In the genomic region with DNA sequence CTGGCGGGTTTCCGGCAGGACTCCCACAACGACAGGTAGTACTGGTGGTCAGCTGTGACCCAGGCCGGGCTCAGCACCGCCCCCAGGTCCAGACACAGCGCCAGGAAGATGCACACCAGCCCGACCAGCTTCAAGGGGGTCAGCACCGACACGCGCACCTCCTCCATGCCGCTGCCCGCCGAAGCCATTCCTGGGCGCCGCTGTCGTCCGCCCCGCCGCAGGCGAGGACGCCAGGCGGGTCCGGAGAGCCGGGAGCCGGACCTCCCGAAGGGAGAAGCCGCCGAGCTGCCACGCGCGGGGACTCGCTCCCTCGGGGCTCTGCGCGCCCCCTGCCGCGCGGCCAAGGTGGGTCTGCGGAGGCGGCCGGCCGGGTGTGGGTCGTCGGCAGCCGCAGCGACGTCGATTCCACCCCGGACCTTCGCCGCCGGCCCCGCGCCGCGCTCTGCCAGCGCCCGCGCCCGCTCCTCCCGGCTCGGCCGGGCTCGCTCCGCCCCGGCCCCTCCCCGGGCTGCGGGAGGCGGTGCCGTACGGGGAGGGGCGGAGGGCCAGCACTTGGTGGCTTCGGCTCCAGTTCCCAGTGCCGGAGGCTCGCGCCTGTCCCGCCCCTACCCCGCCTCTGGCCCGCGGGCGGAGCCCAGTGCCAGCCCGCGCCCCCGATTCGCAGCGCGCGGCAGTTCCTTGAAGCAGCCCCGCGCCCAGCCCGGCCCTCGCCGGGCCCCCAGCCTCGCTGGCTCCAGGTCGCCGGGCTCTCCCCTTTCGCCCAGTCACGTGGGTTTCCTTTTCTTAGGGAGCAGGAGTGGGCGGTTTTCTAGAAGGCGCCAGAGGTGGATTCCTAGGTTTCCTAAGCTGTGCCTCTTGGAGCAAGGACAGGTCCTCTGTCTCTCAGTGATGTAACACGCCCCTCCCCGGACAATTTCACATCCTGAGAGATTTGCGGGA, we compare ENCODE assay signal across 8 cellular contexts. TPM values are rescaled to one million over a fixed set of nuclear protein-coding genes. Genes with fewer than 3 reads are reported as not detected.
DNase-seq lines count a peak whose midpoint lies in the region; ATAC-seq and TF ChIP-seq lines count a peak whose summit lies in the region.

A gene (minus strand): TSS at position 444 of the 939 bp plus-strand sequence. CDS start 256 bp downstream, at position 188.

- H3K27ac ChIP-seq in colonic mucosa (peak within 1 kb of the TSS; percentile 22), stomach (peak within 1 kb of the TSS; percentile 71 to 86 (median 79))

- H3K27me3 Mint-ChIP-seq in activated CD8-positive, alpha-beta memory T cell treated with anti-CD3 and anti-CD28 coated beads, Interleukin-2, amount 10 ng/mL, durations not matched to agents 7 days and 5 days: peaks cover 15% of the 10 kb centered on the region

- H3K4me1 ChIP-seq in colonic mucosa (no peaks in the 10 kb centered on the region), stomach (no peaks in the 10 kb centered on the region)

- H3K4me3 ChIP-seq in colonic mucosa: peak within 1 kb of the TSS; percentile 37
- peak within 1 kb of the TSS; percentile 55 to 59 (median 57) for H3K4me3 ChIP-seq in stomach

- H3K9me3 Mint-ChIP-seq in activated CD8-positive, alpha-beta memory T cell treated with anti-CD3 and anti-CD28 coated beads, Interleukin-2, amount 10 ng/mL, durations not matched to agents 7 days and 5 days (ENCODE audit: low read depth): no peaks in the 10 kb centered on the region

- H3K9me3 ChIP-seq in colonic mucosa (no peaks in the 10 kb centered on the region), stomach (no peaks in the 10 kb centered on the region)

- TF ChIP-seq EP300 in stomach (IDR thresholded peaks at IDR 0.05): no peak

- DNase-seq in activated CD8-positive, alpha-beta memory T cell treated with anti-CD3 and anti-CD28 coated beads, Interleukin-2, amount 10 ng/mL, durations not matched to agents 7 days and 5 days: no peak
- no peak for DNase-seq in activated CD8-positive, alpha-beta memory T cell treated with anti-CD3 and anti-CD28 coated beads, Interleukin-2, amount 50 U/mL, for 48 hours
- peak; percentile 12 to 72 for DNase-seq in NCI-H526 (lab: John Stamatoyannopoulos, UW)
- peak; percentile 61 for DNase-seq in colonic mucosa
- peak; percentile 81 for DNase-seq in kidney tubule cell (ENCODE audit: low spot score)
- peak; percentile 71 for DNase-seq in stomach
- no peak for DNase-seq in activated CD4-positive, alpha-beta T cell treated with anti-CD3 and anti-CD28 coated beads for 4 hours

- no peak for ATAC-seq in activated CD8-positive, alpha-beta memory T cell treated with anti-CD3 and anti-CD28 coated beads, Interleukin-2, amount 10 ng/mL, durations not matched to agents 7 days and 5 days
- no peak for ATAC-seq in HG03095 (IDR thresholded peaks at IDR 0.05; ENCODE audit: unreplicated experiment)

- H3K36me3 Mint-ChIP-seq in activated CD8-positive, alpha-beta memory T cell treated with anti-CD3 and anti-CD28 coated beads, Interleukin-2, amount 10 ng/mL, durations not matched to agents 7 days and 5 days: peaks cover 2% of the 10 kb centered on the region

- peaks cover 4% of the 10 kb centered on the region for H3K27me3 ChIP-seq in colonic mucosa
- peaks cover 0 to 8% (median 5%) of the 10 kb centered on the region in 3 donors for H3K27me3 ChIP-seq in stomach

- peak within 1 kb of the TSS; percentile 30 to 66 for H3K9ac ChIP-seq in colonic mucosa (ENCODE audit: low read depth in 2 of 2, low read length in 2 of 2)

- H3K4me1 Mint-ChIP-seq in activated CD8-positive, alpha-beta memory T cell treated with anti-CD3 and anti-CD28 coated beads, Interleukin-2, amount 10 ng/mL, durations not matched to agents 7 days and 5 days: peaks cover 3% of the 10 kb centered on the region

- no peak within 1 kb of the TSS for H3K4me3 Mint-ChIP-seq in activated CD8-positive, alpha-beta memory T cell treated with anti-CD3 and anti-CD28 coated beads, Interleukin-2, amount 10 ng/mL, durations not matched to agents 7 days and 5 days

- 0 to 40% (median 5%) methylated on average over 23 to 91 of the region's 103 CpGs for WGBS in stomach, 5 donors

- no peak for TF ChIP-seq POLR2A in stomach (IDR thresholded peaks at IDR 0.05)

- H3K36me3 ChIP-seq in colonic mucosa (no peaks in the 10 kb centered on the region), stomach (no peaks in the 10 kb centered on the region)

- intact Hi-C loops in colonic mucosa (cut with DNase I): no loop called here
- intact Hi-C loops in stomach (cut with DNase I; ENCODE audit: low total_unique reads): no loop called here

- TF ChIP-seq CTCF in colonic mucosa (IDR thresholded peaks at IDR 0.05) (no peak), stomach (IDR thresholded peaks at IDR 0.05) (no peak)

- H3K27ac Mint-ChIP-seq in activated CD8-positive, alpha-beta memory T cell treated with anti-CD3 and anti-CD28 coated beads, Interleukin-2, amount 10 ng/mL, durations not matched to agents 7 days and 5 days: peak within 1 kb of the TSS; percentile 62

- CTCF ChIA-PET in activated CD8-positive, alpha-beta memory T cell treated with anti-CD3 and anti-CD28 coated beads, Interleukin-2, amount 10 ng/mL, durations not matched to agents 7 days and 5 days (lab: Charles Lee): no interaction called here

RNA-seq across cellular contexts. Expression of the gene that starts here (rescaled TPM):
- total RNA-seq in activated CD8-positive, alpha-beta memory T cell treated with anti-CD3 and anti-CD28 coated beads, Interleukin-2, amount 10 ng/mL, durations not matched to agents 7 days and 5 days: not detected
- total RNA-seq in colonic mucosa (1 to 10 TPM; 2.9 to 8.9 TPM), stomach (10 to 100 TPM in 4 of 5 donors, 1 to 10 TPM in 1; 9.6 to 49.2 (median 23.9) TPM)
- 10 to 100 TPM in 1 of 3 donors, 1 to 10 TPM in 2; 5.2 to 10.1 (median 9.9) TPM for polyA plus RNA-seq in stomach

Comparison
In these comparisons a context has a peak if more than half of its experiments do, and no peak if none do; other contexts are left out.
1. DNase-seq: peak in NCI-H526 (2 of 2), colonic mucosa (single experiment), kidney tubule cell (single experiment) and stomach (single experiment); none in activated CD8-positive, alpha-beta memory T cell treated with anti-CD3 and anti-CD28 coated beads, Interleukin-2, amount 10 ng/mL, durations not matched to agents 7 days and 5 days (single experiment), activated CD8-positive, alpha-beta memory T cell treated with anti-CD3 and anti-CD28 coated beads, Interleukin-2, amount 50 U/mL, for 48 hours (single experiment) and activated CD4-positive, alpha-beta T cell treated with anti-CD3 and anti-CD28 coated beads for 4 hours (0 of 2).